ENCODE assay signal across 22 cellular contexts in genomic region chr9:74255489-74255984, GRCh38.
"Had no signal": no experiment of that assay in that cellular context is flagged by ENCODE, and none has a peak within 500 bp of the region (broad histone marks: within the 10 kb centered on the region; RNA-seq: fewer than 3 reads in every experiment).

No MANE protein-coding gene starts in this region.

- ATAC-seq: body of pancreas; foreskin keratinocyte; natural killer cell; stimulated activated naive B cell treated with anti-CD40 and anti-IgM and Interleukin-4, amounts not matched to agents 10 μg/mL and 1 μg/mL and 100 μg/mL, for 72 hours had no signal

- DNase-seq: activated CD4-positive, alpha-beta T cell treated with anti-CD3 and anti-CD28 coated beads for 4 hours; activated CD4-positive, alpha-beta T cell treated with anti-CD3 and anti-CD28 coated beads, Interleukin-2, amount 50 U/mL, for 4 hours; activated CD8-positive, alpha-beta memory T cell treated with anti-CD3 and anti-CD28 coated beads for 24 hours; activated effector memory CD4-positive, alpha-beta T cell treated with Interleukin-2 at 50 U/mL for 16 hours; activated naive CD4-positive, alpha-beta T cell treated with Interleukin-2 at 50 U/mL for 16 hours; adrenal gland; aorta; body of pancreas; cerebellar nuclear complex; colonic mucosa; effector memory CD4-positive, alpha-beta T cell; foreskin keratinocyte; islet precursor cell; left ventricle myocardium inferior; mesendoderm; natural killer cell; stimulated activated CD4-positive, alpha-beta T cell treated with anti-CD3 and anti-CD28 coated beads, Interleukin-1b, Interleukin-23, amount 100 ng/mL, for 48 hours; stimulated activated CD4-positive, alpha-beta T cell treated with anti-CD3 and anti-CD28 coated beads, Interleukin-4, amount 100 ng/mL, for 4 hours; stimulated activated naive B cell treated with anti-CD40 and anti-IgM and Interleukin-4, amounts not matched to agents 10 μg/mL and 1 μg/mL and 100 μg/mL, for 72 hours; stomach; thyroid gland; upper lobe of left lung had no signal
